ENCODE assay signal across 17 cellular contexts in genomic region chr13:111139452-111139851, GRCh38.
"Had no signal": no experiment of that assay in that cellular context is flagged by ENCODE, and none has a peak within 500 bp of the region (broad histone marks: within the 10 kb centered on the region; RNA-seq: fewer than 3 reads in every experiment).

No MANE protein-coding gene starts in this region.

- H3K27me3 ChIP-seq: ascending aorta had no signal

- H3K9me3 ChIP-seq: ascending aorta, SJSA1 had no signal

- DNase-seq: activated CD4-positive, alpha-beta T cell treated with anti-CD3 and anti-CD28 coated beads, Interleukin-2, amount 10 ng/mL, durations not matched to agents 24 days and 14 days; activated CD4-positive, alpha-beta T cell treated with anti-CD3 and anti-CD28 coated beads, Interleukin-2, amount 50 U/mL, for 4 hours; activated CD8-positive, alpha-beta T cell treated with anti-CD3 and anti-CD28 coated beads for 36 hours; activated effector memory CD4-positive, alpha-beta T cell treated with anti-CD3 and anti-CD28 coated beads, Interleukin-2, amount 50 U/mL, for 16 hours; activated naive CD4-positive, alpha-beta T cell treated with Interleukin-2 at 50 U/mL for 16 hours; activated naive CD8-positive, alpha-beta T cell treated with anti-CD3 and anti-CD28 coated beads, Interleukin-2, amount 10 ng/mL, durations not matched to agents 7 days and 5 days; activated T-cell treated with anti-CD3 and anti-CD28 coated beads, Interleukin-2, amount 50 U/mL, for 1 hour; activated T-cell treated with anti-CD3 and anti-CD28 coated beads, Interleukin-2, amount 50 U/mL, for 72 hours; amygdala; NCI-H226; NCI-H524 treated with DMSO at 0.1 percent for 48 hours; T1000 had no signal

- ATAC-seq: activated CD8-positive, alpha-beta T cell treated with anti-CD3 and anti-CD28 coated beads for 36 hours; activated T-cell treated with anti-CD3 and anti-CD28 coated beads, Interleukin-2, amount 50 U/mL, for 72 hours; activated T-helper 17 cell treated with anti-CD3 and anti-CD28 coated beads, Interleukin-2, amount 50 U/mL, for 72 hours; Panc1 had no signal

- H3K4me3 ChIP-seq: ascending aorta, cardiac muscle cell, SJSA1 had no signal

- H3K4me1 ChIP-seq: SJSA1 had no signal

- H3K27ac ChIP-seq: ascending aorta, cardiac muscle cell, SJSA1 had no signal

- H3K36me3 ChIP-seq: ascending aorta, cardiac muscle cell, SJSA1 had no signal
